ENCODE assay signal across 24 cellular contexts in the genomic region with DNA sequence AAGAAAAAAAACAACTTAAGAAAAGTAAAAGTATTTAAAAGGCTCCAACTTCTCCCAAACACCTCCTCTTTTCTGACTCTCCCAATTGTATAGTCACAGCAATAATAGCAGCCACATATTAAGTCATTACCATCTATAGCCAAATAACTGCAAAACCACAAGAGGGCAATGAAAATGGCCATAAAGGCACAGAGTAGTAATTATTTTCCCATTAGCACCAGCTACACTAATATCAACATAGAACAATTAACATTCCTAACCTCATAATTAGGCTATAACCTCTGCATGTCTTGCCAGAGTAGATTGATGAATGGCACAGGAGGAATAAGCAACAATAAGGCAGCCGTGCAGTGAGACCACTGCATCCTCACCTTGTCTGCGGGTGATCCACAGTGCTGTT.
"Had no signal": no experiment of that assay in that cellular context is flagged by ENCODE, and none has a peak within 500 bp of the region (broad histone marks: within the 10 kb centered on the region; RNA-seq: fewer than 3 reads in every experiment).

No MANE protein-coding gene starts in this region.

- H3K27ac ChIP-seq: left lung, neural progenitor cell, ovary, prostate gland, thyroid gland, upper lobe of right lung had no signal

- H3K9ac ChIP-seq: neural progenitor cell had no signal

- H3K27me3 ChIP-seq: left lung, neural progenitor cell, ovary, thyroid gland, upper lobe of right lung had no signal

- H3K9me3 ChIP-seq: left lung, ovary, prostate gland, thyroid gland, upper lobe of right lung had no signal

- H3K36me3 ChIP-seq: left lung, neural progenitor cell, ovary, prostate gland, thyroid gland, upper lobe of right lung had no signal

- H3K4me3 ChIP-seq: left lung, lung, neural progenitor cell, ovary, prostate gland, thyroid gland, upper lobe of right lung had no signal

- DNase-seq: activated CD8-positive, alpha-beta memory T cell treated with anti-CD3 and anti-CD28 coated beads for 24 hours; activated CD8-positive, alpha-beta memory T cell treated with anti-CD3 and anti-CD28 coated beads, Interleukin-2, amount 50 U/mL, for 4 hours; activated naive CD4-positive, alpha-beta T cell treated with anti-CD3 and anti-CD28 coated beads for 36 hours; activated naive CD8-positive, alpha-beta T cell treated with anti-CD3 and anti-CD28 coated beads, Interleukin-2, amount 10 ng/mL, durations not matched to agents 7 days and 5 days; activated T-cell treated with anti-CD3 and anti-CD28 coated beads, Interleukin-2, amount 50 U/mL, for 24 hours; amniotic stem cell; effector CD4-positive, alpha-beta T cell; erythroblast; foreskin fibroblast; kidney; left lung; naive thymus-derived CD8-positive, alpha-beta T cell; ovary; right cardiac atrium; stimulated activated CD4-positive, alpha-beta T cell treated with anti-CD3 and anti-CD28 coated beads, Interleukin-4, amount 100 ng/mL, for 24 hours; stimulated activated naive CD4-positive, alpha-beta T cell treated with Interleukin-2 at 50 U/mL for 16 hours; T1000; thyroid gland; upper lobe of right lung had no signal

- H2AFZ ChIP-seq: neural progenitor cell had no signal

- H3K4me1 ChIP-seq: prostate gland, thyroid gland, upper lobe of right lung had no signal

- ATAC-seq: activated T-helper 17 cell treated with anti-CD3 and anti-CD28 coated beads, Interleukin-2, amount 50 U/mL, for 72 hours; left lung; naive thymus-derived CD8-positive, alpha-beta T cell; right cardiac atrium; upper lobe of right lung; WTC11 had no signal

- H3K4me2 ChIP-seq: neural progenitor cell had no signal
